In genomic region chr3:125957020-125957419, GRCh38 we compare ENCODE assay signal across 2 cellular contexts. TPM values are rescaled to one million over a fixed set of nuclear protein-coding genes. Genes with fewer than 3 reads are reported as not detected.
"Had no signal": no experiment of that assay in that cellular context is flagged by ENCODE, and none has a peak within 500 bp of the region (broad histone marks: within the 10 kb centered on the region; RNA-seq: fewer than 3 reads in every experiment).

No MANE protein-coding gene starts in this region.

RNA-seq across cellular contexts. Expression of gene ROPN1B, which starts 12.0 kb away (rescaled TPM):
- total RNA-seq: G401, GM12878 had no signal
- polyA plus RNA-seq: GM12878 had no signal
